31 cellular contexts compared by ENCODE assay signal in the genomic region with DNA sequence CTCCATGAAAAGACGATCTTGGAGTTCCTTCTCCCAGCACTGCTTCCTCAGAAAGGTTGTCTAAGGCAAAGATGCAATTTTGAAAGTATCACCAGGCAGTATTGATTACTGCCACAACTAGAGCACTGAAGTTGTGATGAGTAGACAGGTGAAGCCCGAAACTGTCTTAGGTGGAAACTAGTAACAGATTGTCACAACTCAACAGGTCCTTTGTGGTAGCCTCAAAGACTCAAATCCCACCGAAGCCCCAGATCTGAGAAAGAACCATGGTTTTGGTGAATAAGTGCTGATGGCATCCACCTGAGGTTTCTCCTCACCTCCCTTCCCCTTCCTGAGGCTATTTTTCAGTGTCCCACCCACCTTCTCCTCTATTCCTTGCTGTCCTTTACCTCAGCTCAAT.
"Had no signal": no experiment of that assay in that cellular context is flagged by ENCODE, and none has a peak within 500 bp of the region (broad histone marks: within the 10 kb centered on the region; RNA-seq: fewer than 3 reads in every experiment).

No MANE protein-coding gene starts in this region.

- H3K4me3 Mint-ChIP-seq: activated CD4-positive, alpha-beta memory T cell treated with anti-CD3 and anti-CD28 coated beads, Interleukin-2, amount 10 ng/mL, durations not matched to agents 7 days and 5 days; activated CD4-positive, alpha-beta T cell treated with anti-CD3 and anti-CD28 coated beads, Interleukin-2, amount 10 ng/mL, durations not matched to agents 7 days and 5 days; activated naive CD8-positive, alpha-beta T cell; activated T-cell treated with anti-CD3 and anti-CD28 coated beads, Interleukin-2, amount 50 U/mL, for 4 hours; activated T-helper 1 cell treated with anti-CD3 and anti-CD28 coated beads, Interleukin-12 subunit alpha, Interleukin-12 subunit beta, Interleukin-2, Interleukin-4 antibody, amounts not matched to agents 30 ng/mL and 10 ng/mL and 1 ng/mL, durations not matched to agents 14 hours and 24 hours and 36 hours; central memory CD8-positive, alpha-beta T cell; dendritic cell treated with granulocyte-macrophage colony-stimulating factor and Interleukin-4, amounts not matched to agents 40 ng/mL and 50 ng/mL, for 4 days; endodermal cell; WTC11 had no signal

- H3K27ac Mint-ChIP-seq: activated CD4-positive, alpha-beta memory T cell treated with anti-CD3 and anti-CD28 coated beads, Interleukin-2, amount 10 ng/mL, durations not matched to agents 7 days and 5 days; activated CD4-positive, alpha-beta T cell treated with anti-CD3 and anti-CD28 coated beads, Interleukin-2, amount 10 ng/mL, durations not matched to agents 7 days and 5 days; activated naive CD8-positive, alpha-beta T cell; activated T-helper 1 cell treated with anti-CD3 and anti-CD28 coated beads, Interleukin-12 subunit alpha, Interleukin-12 subunit beta, Interleukin-2, Interleukin-4 antibody, amounts not matched to agents 30 ng/mL and 10 ng/mL and 1 ng/mL, durations not matched to agents 14 hours and 24 hours and 36 hours; dendritic cell treated with granulocyte-macrophage colony-stimulating factor and Interleukin-4, amounts not matched to agents 40 ng/mL and 50 ng/mL, for 4 days; endodermal cell; WTC11 had no signal

- DNase-seq: activated CD4-positive, alpha-beta memory T cell treated with anti-CD3 and anti-CD28 coated beads, Interleukin-2, amount 10 ng/mL, durations not matched to agents 7 days and 5 days; activated CD4-positive, alpha-beta T cell treated with anti-CD3 and anti-CD28 coated beads for 1 hour; activated CD4-positive, alpha-beta T cell treated with anti-CD3 and anti-CD28 coated beads for 4 hours; activated CD4-positive, alpha-beta T cell treated with anti-CD3 and anti-CD28 coated beads, Interleukin-2, amount 10 ng/mL, durations not matched to agents 7 days and 5 days; activated CD4-positive, alpha-beta T cell treated with anti-CD3 and anti-CD28 coated beads, Interleukin-2, amount 50 U/mL, for 4 hours; activated CD8-positive, alpha-beta memory T cell treated with anti-CD3 and anti-CD28 coated beads, Interleukin-2, amount 50 U/mL, for 48 hours; activated effector memory CD4-positive, alpha-beta T cell treated with Interleukin-2 at 50 U/mL for 16 hours; activated gamma-delta T cell treated with Interleukin-2 at 50 U/mL for 16 hours; activated naive CD4-positive, alpha-beta T cell treated with anti-CD3 and anti-CD28 coated beads, Interleukin-2, amount 50 U/mL, for 16 hours; activated naive CD4-positive, alpha-beta T cell treated with Interleukin-2 at 50 U/mL for 16 hours; activated T-cell treated with anti-CD3 and anti-CD28 coated beads for 4 hours; activated T-cell treated with anti-CD3 and anti-CD28 coated beads, Interleukin-2, amount 50 U/mL, for 4 hours; amniotic stem cell; anterior cingulate cortex; body of pancreas; dorsolateral prefrontal cortex; effector memory CD4-positive, alpha-beta T cell; endodermal cell; foreskin fibroblast; head of caudate nucleus had no signal

- H3K4me3 ChIP-seq: body of pancreas, cardiac muscle cell, coronary artery, dorsolateral prefrontal cortex had no signal

- FAIRE-seq: frontal cortex, TTC549 had no signal

- H3K4me1 ChIP-seq: body of pancreas had no signal

- H3K36me3 ChIP-seq: cardiac muscle cell had no signal

- ATAC-seq: body of pancreas, esophagus mucosa, WTC11 had no signal

- H3K27ac ChIP-seq: body of pancreas, cardiac muscle cell, coronary artery, dorsolateral prefrontal cortex, VCaP had no signal

- H3K9me3 Mint-ChIP-seq: activated T-cell treated with anti-CD3 and anti-CD28 coated beads, Interleukin-2, amount 50 U/mL, for 4 hours; activated T-helper 1 cell treated with anti-CD3 and anti-CD28 coated beads, Interleukin-12 subunit alpha, Interleukin-12 subunit beta, Interleukin-2, Interleukin-4 antibody, amounts not matched to agents 30 ng/mL and 10 ng/mL and 1 ng/mL, durations not matched to agents 14 hours and 24 hours and 36 hours; dendritic cell treated with granulocyte-macrophage colony-stimulating factor and Interleukin-4, amounts not matched to agents 40 ng/mL and 50 ng/mL, for 4 days had no signal

- H3K9me3 ChIP-seq: body of pancreas had no signal

- H3K27me3 ChIP-seq: body of pancreas, cardiac muscle cell had no signal

- H3K27me3 Mint-ChIP-seq: activated naive CD8-positive, alpha-beta T cell; dendritic cell treated with granulocyte-macrophage colony-stimulating factor and Interleukin-4, amounts not matched to agents 40 ng/mL and 50 ng/mL, for 4 days had no signal
